1 cellular context compared by ENCODE assay signal in the genomic region with DNA sequence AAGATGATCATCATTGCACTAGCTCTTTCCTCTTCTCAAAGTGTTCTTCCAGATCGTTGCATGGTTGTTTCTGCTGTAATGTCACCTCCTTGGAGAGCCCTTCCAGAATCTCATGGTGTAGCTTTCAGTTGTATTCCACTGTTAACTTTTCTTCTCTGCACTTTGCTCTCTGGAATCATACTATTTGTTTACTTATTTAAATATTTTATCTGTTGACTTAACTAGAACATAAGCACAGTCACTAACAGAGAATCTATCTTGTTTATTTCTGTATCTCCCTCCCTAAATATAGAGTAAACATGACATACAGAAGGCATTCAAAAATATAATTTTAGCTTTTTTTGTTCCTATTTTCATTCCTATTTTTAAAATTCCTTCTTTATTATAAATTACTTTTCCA.
A peak's percentile ranks its signal among the peaks of the same experiment; 100 is the strongest.
TF ChIP-seq lines count a peak whose summit lies in the region.

No MANE protein-coding gene starts in this region.

TF ChIP-seq in liver, 16 proteins besides CTCF, POLR2A, EP300 and RAD21 (continued from another document):
- TF ChIP-seq, protein P1, sequence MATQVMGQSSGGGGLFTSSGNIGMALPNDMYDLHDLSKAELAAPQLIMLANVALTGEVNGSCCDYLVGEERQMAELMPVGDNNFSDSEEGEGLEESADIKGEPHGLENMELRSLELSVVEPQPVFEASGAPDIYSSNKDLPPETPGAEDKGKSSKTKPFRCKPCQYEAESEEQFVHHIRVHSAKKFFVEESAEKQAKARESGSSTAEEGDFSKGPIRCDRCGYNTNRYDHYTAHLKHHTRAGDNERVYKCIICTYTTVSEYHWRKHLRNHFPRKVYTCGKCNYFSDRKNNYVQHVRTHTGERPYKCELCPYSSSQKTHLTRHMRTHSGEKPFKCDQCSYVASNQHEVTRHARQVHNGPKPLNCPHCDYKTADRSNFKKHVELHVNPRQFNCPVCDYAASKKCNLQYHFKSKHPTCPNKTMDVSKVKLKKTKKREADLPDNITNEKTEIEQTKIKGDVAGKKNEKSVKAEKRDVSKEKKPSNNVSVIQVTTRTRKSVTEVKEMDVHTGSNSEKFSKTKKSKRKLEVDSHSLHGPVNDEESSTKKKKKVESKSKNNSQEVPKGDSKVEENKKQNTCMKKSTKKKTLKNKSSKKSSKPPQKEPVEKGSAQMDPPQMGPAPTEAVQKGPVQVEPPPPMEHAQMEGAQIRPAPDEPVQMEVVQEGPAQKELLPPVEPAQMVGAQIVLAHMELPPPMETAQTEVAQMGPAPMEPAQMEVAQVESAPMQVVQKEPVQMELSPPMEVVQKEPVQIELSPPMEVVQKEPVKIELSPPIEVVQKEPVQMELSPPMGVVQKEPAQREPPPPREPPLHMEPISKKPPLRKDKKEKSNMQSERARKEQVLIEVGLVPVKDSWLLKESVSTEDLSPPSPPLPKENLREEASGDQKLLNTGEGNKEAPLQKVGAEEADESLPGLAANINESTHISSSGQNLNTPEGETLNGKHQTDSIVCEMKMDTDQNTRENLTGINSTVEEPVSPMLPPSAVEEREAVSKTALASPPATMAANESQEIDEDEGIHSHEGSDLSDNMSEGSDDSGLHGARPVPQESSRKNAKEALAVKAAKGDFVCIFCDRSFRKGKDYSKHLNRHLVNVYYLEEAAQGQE (IDR thresholded peaks at IDR 0.05) = peak; percentile 68
- no peak for TF ChIP-seq NR2F2 (IDR thresholded peaks at IDR 0.05)
- peak; percentile 76 for TF ChIP-seq FOXA2 (IDR thresholded peaks at IDR 0.05)
- TF ChIP-seq, protein P2, sequence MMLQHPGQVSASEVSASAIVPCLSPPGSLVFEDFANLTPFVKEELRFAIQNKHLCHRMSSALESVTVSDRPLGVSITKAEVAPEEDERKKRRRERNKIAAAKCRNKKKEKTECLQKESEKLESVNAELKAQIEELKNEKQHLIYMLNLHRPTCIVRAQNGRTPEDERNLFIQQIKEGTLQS (IDR thresholded peaks at IDR 0.05) = no peak
- TF ChIP-seq, protein P3, sequence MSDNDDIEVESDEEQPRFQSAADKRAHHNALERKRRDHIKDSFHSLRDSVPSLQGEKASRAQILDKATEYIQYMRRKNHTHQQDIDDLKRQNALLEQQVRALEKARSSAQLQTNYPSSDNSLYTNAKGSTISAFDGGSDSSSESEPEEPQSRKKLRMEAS (IDR thresholded peaks at IDR 0.05) = peak; percentile 20
- peak in 1 of 2 donors; percentile 48 for TF ChIP-seq JUND (IDR thresholded peaks at IDR 0.05)
- TF ChIP-seq RXRA (IDR thresholded peaks at IDR 0.05) = peak in 1 of 2 donors; percentile 37
- TF ChIP-seq, protein P4, sequence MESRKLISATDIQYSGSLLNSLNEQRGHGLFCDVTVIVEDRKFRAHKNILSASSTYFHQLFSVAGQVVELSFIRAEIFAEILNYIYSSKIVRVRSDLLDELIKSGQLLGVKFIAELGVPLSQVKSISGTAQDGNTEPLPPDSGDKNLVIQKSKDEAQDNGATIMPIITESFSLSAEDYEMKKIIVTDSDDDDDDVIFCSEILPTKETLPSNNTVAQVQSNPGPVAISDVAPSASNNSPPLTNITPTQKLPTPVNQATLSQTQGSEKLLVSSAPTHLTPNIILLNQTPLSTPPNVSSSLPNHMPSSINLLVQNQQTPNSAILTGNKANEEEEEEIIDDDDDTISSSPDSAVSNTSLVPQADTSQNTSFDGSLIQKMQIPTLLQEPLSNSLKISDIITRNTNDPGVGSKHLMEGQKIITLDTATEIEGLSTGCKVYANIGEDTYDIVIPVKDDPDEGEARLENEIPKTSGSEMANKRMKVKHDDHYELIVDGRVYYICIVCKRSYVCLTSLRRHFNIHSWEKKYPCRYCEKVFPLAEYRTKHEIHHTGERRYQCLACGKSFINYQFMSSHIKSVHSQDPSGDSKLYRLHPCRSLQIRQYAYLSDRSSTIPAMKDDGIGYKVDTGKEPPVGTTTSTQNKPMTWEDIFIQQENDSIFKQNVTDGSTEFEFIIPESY (IDR thresholded peaks at IDR 0.05) = peak; percentile 48
- no peak for TF ChIP-seq EGR1 (IDR thresholded peaks at IDR 0.05; ENCODE audit: low read depth in 2 of 2)
- TF ChIP-seq SP1 (IDR thresholded peaks at IDR 0.05) = peak; percentile 77
- TF ChIP-seq TAF1 (conservative IDR thresholded peaks at IDR 0.05) = no peak
- TF ChIP-seq HNF4G (IDR thresholded peaks at IDR 0.05) = peak; percentile 63
- TF ChIP-seq GABPA (IDR thresholded peaks at IDR 0.05 in 1 of 2, conservative IDR thresholded peaks at IDR 0.05 in 1 of 2) = no peak
